9 cellular contexts compared by ENCODE assay signal in the genomic region with DNA sequence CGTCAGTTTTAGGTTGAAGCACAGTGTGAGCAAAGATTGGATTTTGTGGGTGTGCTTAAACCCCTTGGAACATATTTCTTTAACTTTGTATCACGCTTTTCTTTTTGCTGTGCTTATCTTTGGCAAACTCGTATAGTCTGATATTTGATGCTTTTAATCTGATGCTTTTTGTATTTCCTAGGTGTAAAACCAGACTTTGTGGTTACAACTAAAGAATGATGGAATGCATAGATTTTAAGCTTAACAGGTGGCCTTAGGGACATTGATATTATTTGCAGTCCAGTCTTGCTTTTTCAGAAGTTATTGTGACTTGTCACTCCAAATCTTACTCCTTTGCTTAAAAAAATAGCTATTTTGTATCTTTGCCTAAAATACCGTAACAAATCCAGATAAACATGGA. TPM values are rescaled to one million over a fixed set of nuclear protein-coding genes. Genes with fewer than 3 reads are reported as not detected.
A peak's percentile ranks its signal among the peaks of the same experiment; 100 is the strongest.
DNase-seq lines count a peak whose midpoint lies in the region; ATAC-seq and TF ChIP-seq lines count a peak whose summit lies in the region.
"Had no signal": no experiment of that assay in that cellular context is flagged by ENCODE, and none has a peak within 500 bp of the region (broad histone marks: within the 10 kb centered on the region; RNA-seq: fewer than 3 reads in every experiment).

No MANE protein-coding gene starts in this region.

- intact Hi-C loops in dendritic cell treated with granulocyte-macrophage colony-stimulating factor and Interleukin-4, amounts not matched to agents 40 ng/mL and 50 ng/mL, for 4 days (cut with micrococcal nuclease): loop anchor here (10.0 kb wide), 1 partner anchor 889 kb away; a partner anchor contains a TSS

- no peak for ATAC-seq in CD4-positive, CD25-positive, alpha-beta regulatory T cell (ENCODE audit: low read depth in 2 of 2)
- ATAC-seq in HG03460 (IDR thresholded peaks at IDR 0.05; ENCODE audit: unreplicated experiment) (no peak), HG02852 (IDR thresholded peaks at IDR 0.05; ENCODE audit: unreplicated experiment) (no peak), GM21723 (IDR thresholded peaks at IDR 0.05; ENCODE audit: unreplicated experiment) (no peak)

- peak overlapping the region; percentile 93 to 99 (median 97) for H3K4me3 Mint-ChIP-seq in CD4-positive, CD25-positive, alpha-beta regulatory T cell
- H3K4me3 Mint-ChIP-seq in dendritic cell treated with granulocyte-macrophage colony-stimulating factor and Interleukin-4, amounts not matched to agents 40 ng/mL and 50 ng/mL, for 4 days: peak overlapping the region; percentile 91
- H3K4me3 Mint-ChIP-seq in nephron: peak overlapping the region; percentile 97

- H3K27me3 ChIP-seq in CD4-positive, CD25-positive, alpha-beta regulatory T cell (ENCODE audit: control insufficient read depth, insufficient read depth, low read length): peaks cover 8% of the 10 kb centered on the region

- H3K9me3 Mint-ChIP-seq in CD4-positive, CD25-positive, alpha-beta regulatory T cell: peaks cover 0 to 4% (median 0%) of the 10 kb centered on the region in 7 donors
- H3K9me3 Mint-ChIP-seq in dendritic cell treated with granulocyte-macrophage colony-stimulating factor and Interleukin-4, amounts not matched to agents 40 ng/mL and 50 ng/mL, for 4 days: no peaks in the 10 kb centered on the region
- H3K9me3 Mint-ChIP-seq in nephron: no peaks in the 10 kb centered on the region

- H3K36me3 ChIP-seq in CD4-positive, CD25-positive, alpha-beta regulatory T cell (ENCODE audit: control insufficient read depth, insufficient read depth, low read length): no peaks in the 10 kb centered on the region

- H3K27me3 Mint-ChIP-seq in CD4-positive, CD25-positive, alpha-beta regulatory T cell: peaks cover 7% of the 10 kb centered on the region
- peaks cover 9% of the 10 kb centered on the region for H3K27me3 Mint-ChIP-seq in dendritic cell treated with granulocyte-macrophage colony-stimulating factor and Interleukin-4, amounts not matched to agents 40 ng/mL and 50 ng/mL, for 4 days
- peaks cover 3% of the 10 kb centered on the region for H3K27me3 Mint-ChIP-seq in nephron (ENCODE audit: low read depth)

- peak overlapping the region in 2 of 3 donors; percentile 97 for H3K27ac Mint-ChIP-seq in CD4-positive, CD25-positive, alpha-beta regulatory T cell
- H3K27ac Mint-ChIP-seq in dendritic cell treated with granulocyte-macrophage colony-stimulating factor and Interleukin-4, amounts not matched to agents 40 ng/mL and 50 ng/mL, for 4 days: peak overlapping the region; percentile 90
- H3K27ac Mint-ChIP-seq in nephron: peak overlapping the region; percentile 84 to 97 (median 93)

- H3K4me3 ChIP-seq in CD4-positive, CD25-positive, alpha-beta regulatory T cell (ENCODE audit: low read depth, low read length): peak overlapping the region; percentile 87
- peak overlapping the region; percentile 66 for H3K4me3 ChIP-seq in LNCaP clone FGC (ENCODE audit: low read depth, low read length)

- H3K9me3 ChIP-seq in CD4-positive, CD25-positive, alpha-beta regulatory T cell (ENCODE audit: control insufficient read depth in 2 of 2, low read length in 2 of 2): no peaks in the 10 kb centered on the region

- peaks cover 10% of the 10 kb centered on the region for H3K4me1 ChIP-seq in CD4-positive, CD25-positive, alpha-beta regulatory T cell (ENCODE audit: control insufficient read depth, insufficient read depth, low read length, poor library complexity, severe bottlenecking)

- H3K36me3 Mint-ChIP-seq in CD4-positive, CD25-positive, alpha-beta regulatory T cell: peaks cover 15% of the 10 kb centered on the region
- H3K36me3 Mint-ChIP-seq in dendritic cell treated with granulocyte-macrophage colony-stimulating factor and Interleukin-4, amounts not matched to agents 40 ng/mL and 50 ng/mL, for 4 days (ENCODE audit: low read depth): peaks cover 19% of the 10 kb centered on the region
- H3K36me3 Mint-ChIP-seq in nephron (ENCODE audit: low read depth): peaks cover 15% of the 10 kb centered on the region

- no peak for TF ChIP-seq CTCF in LNCaP clone FGC (IDR thresholded peaks at IDR 0.05; ENCODE audit: control insufficient read depth, extremely low read depth, insufficient read depth)
- no peak for TF ChIP-seq CTCF in nephron (IDR thresholded peaks at IDR 0.05; ENCODE audit: unreplicated experiment in 3 of 3)

- DNase-seq in CD4-positive, CD25-positive, alpha-beta regulatory T cell: no peak
- DNase-seq in LNCaP clone FGC (ENCODE audit: low read depth): no peak
- no peak for DNase-seq in midbrain (lab: John Stamatoyannopoulos, UW)
- DNase-seq: NCI-H1092 had no signal

- peaks cover 19 to 44% (median 31%) of the 10 kb centered on the region in 4 donors for H3K4me1 Mint-ChIP-seq in CD4-positive, CD25-positive, alpha-beta regulatory T cell
- peaks cover 12% of the 10 kb centered on the region for H3K4me1 Mint-ChIP-seq in dendritic cell treated with granulocyte-macrophage colony-stimulating factor and Interleukin-4, amounts not matched to agents 40 ng/mL and 50 ng/mL, for 4 days (ENCODE audit: low read depth)
- H3K4me1 Mint-ChIP-seq in nephron: peaks cover 28% of the 10 kb centered on the region

- H3K27ac ChIP-seq in CD4-positive, CD25-positive, alpha-beta regulatory T cell (ENCODE audit: insufficient read depth, low read length, poor library complexity, severe bottlenecking): no peak overlapping the region

RNA-seq across cellular contexts. Expression of a gene that starts 1.3 kb away (rescaled TPM):
- 17.8 TPM for total RNA-seq in CD4-positive, CD25-positive, alpha-beta regulatory T cell
- 1 to 10 TPM; 6.1 to 9.6 (median 8.1) TPM for polyA plus RNA-seq in CD4-positive, CD25-positive, alpha-beta regulatory T cell
